Comparison of ENCODE assay signal across 31 cellular contexts in genomic region chr20:24935140-24935539, GRCh38. TPM values are rescaled to one million over a fixed set of nuclear protein-coding genes. Genes with fewer than 3 reads are reported as not detected.
"Had no signal": no experiment of that assay in that cellular context is flagged by ENCODE, and none has a peak within 500 bp of the region (broad histone marks: within the 10 kb centered on the region; RNA-seq: fewer than 3 reads in every experiment).

No MANE protein-coding gene starts in this region.

- H3K4me3 ChIP-seq: cardiac muscle cell, K562, SK-N-MC had no signal

- H3K27ac ChIP-seq: brain microvascular endothelial cell, cardiac muscle cell, SK-N-MC had no signal

- H3K36me3 ChIP-seq: brain microvascular endothelial cell, cardiac muscle cell had no signal

- DNase-seq: activated B cell treated with CpG ODN at 0.5 μM for 24 hours; activated CD4-positive, alpha-beta T cell treated with anti-CD3 and anti-CD28 coated beads for 1 hour; activated CD4-positive, alpha-beta T cell treated with anti-CD3 and anti-CD28 coated beads, Interleukin-2, amount 10 ng/mL, durations not matched to agents 24 days and 14 days; activated CD4-positive, alpha-beta T cell treated with anti-CD3 and anti-CD28 coated beads, Interleukin-2, amount 50 U/mL, for 48 hours; activated gamma-delta T cell; activated naive CD4-positive, alpha-beta T cell treated with anti-CD3 and anti-CD28 coated beads, Interleukin-2, amount 10 ng/mL, durations not matched to agents 7 days and 5 days; activated naive CD8-positive, alpha-beta T cell treated with anti-CD3 and anti-CD28 coated beads for 36 hours; activated T-cell treated with anti-CD3 and anti-CD28 coated beads, Interleukin-2, amount 50 U/mL, for 4 hours; brain microvascular endothelial cell; Karpas-422; MM.1S; NCI-H1105; NCI-H1436; NCI-H1694 treated with DMSO at 0.1 percent for 48 hours; NCI-H2029 treated with DMSO at 0.1 percent for 48 hours; NCI-H345; NCI-H510A; NCI-H526 treated with DMSO at 0.1 percent for 48 hours; NCI-H82; NK-92 treated with Interleukin-12 subunit alpha and Interleukin-12 subunit beta, amount 100 ng/mL, for 24 hours; OCI-M1; RPMI8226; T-cell; T-helper 2 cell; T1000 had no signal

- H3K27me3 ChIP-seq: brain microvascular endothelial cell, cardiac muscle cell had no signal

- ATAC-seq: activated CD8-positive, alpha-beta memory T cell treated with anti-CD3 and anti-CD28 coated beads, Interleukin-2, amount 10 ng/mL, durations not matched to agents 7 days and 5 days; activated T-cell treated with anti-CD3 and anti-CD28 coated beads, Interleukin-2, amount 50 U/mL, for 4 hours; K562; Panc1; Right ventricle myocardium inferior; T-cell had no signal

RNA-seq across cellular contexts. Expression of gene CST7, which starts 13.9 kb away (rescaled TPM):
- total RNA-seq: cardiac muscle cell, K562 had no signal
- polyA plus RNA-seq: K562 had no signal
